7 cellular contexts compared by ENCODE assay signal in the genomic region with DNA sequence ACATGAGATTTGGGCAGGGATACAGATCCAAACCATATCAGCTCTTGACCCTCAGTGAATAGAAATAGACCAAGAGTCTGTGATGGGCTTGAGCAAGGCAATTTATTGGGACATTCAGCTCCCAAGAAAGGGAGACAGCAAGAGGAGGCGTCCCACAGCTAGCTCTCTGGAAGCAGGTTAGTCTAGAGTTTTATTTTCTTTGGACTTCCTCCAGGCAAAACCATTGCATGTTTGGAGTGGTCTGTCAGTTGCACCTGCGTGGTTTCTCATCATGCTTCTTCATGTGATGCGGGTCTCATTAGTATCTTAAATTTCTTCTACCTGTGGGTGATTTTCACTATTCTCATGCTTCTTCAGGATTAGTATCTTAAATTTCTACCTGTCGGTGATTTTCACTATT.
"Had no signal": no experiment of that assay in that cellular context is flagged by ENCODE, and none has a peak within 500 bp of the region (broad histone marks: within the 10 kb centered on the region; RNA-seq: fewer than 3 reads in every experiment).

No MANE protein-coding gene starts in this region.

- ATAC-seq: HepG2, K562 had no signal

- DNase-seq: IMR-90, KBM-7, KG1 had no signal

- H3K4me3 ChIP-seq: K562 had no signal

- H3K27ac ChIP-seq: HL-60 had no signal

- FAIRE-seq: HepG2, HTR-8/SVneo, K562 had no signal
